ENCODE assay signal across 34 cellular contexts in genomic region chr2:36861896-36862295, GRCh38.
"Had no signal": no experiment of that assay in that cellular context is flagged by ENCODE, and none has a peak within 500 bp of the region (broad histone marks: within the 10 kb centered on the region; RNA-seq: fewer than 3 reads in every experiment).

No MANE protein-coding gene starts in this region.

- H3K4me3 ChIP-seq: ascending aorta, cardiac muscle cell had no signal

- ATAC-seq: activated naive CD8-positive, alpha-beta T cell treated with anti-CD3 and anti-CD28 coated beads, Interleukin-2, amount 50 U/mL, for 24 hours had no signal

- H3K4me1 ChIP-seq: ascending aorta had no signal

- H3K9me3 ChIP-seq: ascending aorta had no signal

- FAIRE-seq: bronchial epithelial cell, TTC549 had no signal

- H3K27me3 ChIP-seq: ascending aorta, cardiac muscle cell had no signal

- H3K4me1 Mint-ChIP-seq: activated B cell treated with CpG ODN at 0.5 μM for 24 hours, brain had no signal

- H3K27ac ChIP-seq: ascending aorta, cardiac muscle cell, VCaP had no signal

- H3K9me3 Mint-ChIP-seq: activated CD4-positive, alpha-beta memory T cell treated with anti-CD3 and anti-CD28 coated beads, Interleukin-2, amount 10 ng/mL, durations not matched to agents 7 days and 5 days; activated CD4-positive, alpha-beta T cell treated with anti-CD3 and anti-CD28 coated beads, Interleukin-2, amount 10 ng/mL, durations not matched to agents 7 days and 5 days; activated naive CD4-positive, alpha-beta T cell treated with anti-CD3 and anti-CD28 coated beads, Interleukin-2, amount 50 U/mL, for 24 hours; activated naive CD8-positive, alpha-beta T cell treated with anti-CD3 and anti-CD28 coated beads, Interleukin-2, amount 10 ng/mL, durations not matched to agents 7 days and 5 days; activated naive CD8-positive, alpha-beta T cell treated with anti-CD3 and anti-CD28 coated beads, Interleukin-2, amount 50 U/mL, for 24 hours; central memory CD8-positive, alpha-beta T cell; T-helper 1 cell treated with Interleukin-12 subunit alpha and Interleukin-12 subunit beta and Interleukin-4 antibody, amounts not matched to agents 30 μg/mL and 1 μg/mL, for 36 hours; T-helper 2 cell treated with Interferon-gamma antibody and Interleukin-4, amounts not matched to agents 5 μg/mL and 100 μg/mL, for 36 hours had no signal

- DNase-seq: activated B cell treated with CpG ODN at 0.5 μM for 24 hours; activated CD4-positive, alpha-beta memory T cell treated with anti-CD3 and anti-CD28 coated beads, Interleukin-2, amount 10 ng/mL, durations not matched to agents 7 days and 5 days; activated CD4-positive, alpha-beta T cell treated with anti-CD3 and anti-CD28 coated beads for 4 hours; activated CD4-positive, alpha-beta T cell treated with anti-CD3 and anti-CD28 coated beads, Interleukin-2, amount 10 ng/mL, durations not matched to agents 7 days and 5 days; activated CD4-positive, alpha-beta T cell treated with anti-CD3 and anti-CD28 coated beads, Interleukin-2, amount 50 U/mL, for 48 hours; activated CD4-positive, CD25-positive, alpha-beta regulatory T cell treated with anti-CD3 and anti-CD28 coated beads, Interleukin-2, amount 50 U/mL, for 72 hours; activated CD8-positive, alpha-beta memory T cell treated with anti-CD3 and anti-CD28 coated beads, Interleukin-2, amount 50 U/mL, for 48 hours; activated effector memory CD4-positive, alpha-beta T cell treated with Interleukin-2 at 50 U/mL for 16 hours; activated gamma-delta T cell; activated naive CD4-positive, alpha-beta T cell treated with anti-CD3 and anti-CD28 coated beads, Interleukin-2, amount 10 ng/mL, durations not matched to agents 7 days and 5 days; activated naive CD4-positive, alpha-beta T cell treated with Interleukin-2 at 50 U/mL for 16 hours; activated naive CD8-positive, alpha-beta T cell treated with anti-CD3 and anti-CD28 coated beads, Interleukin-2, amount 10 ng/mL, durations not matched to agents 7 days and 5 days; activated naive CD8-positive, alpha-beta T cell treated with anti-CD3 and anti-CD28 coated beads, Interleukin-2, amount 50 U/mL, for 24 hours; activated T-cell treated with anti-CD3 and anti-CD28 coated beads, Interleukin-2, amount 50 U/mL, for 24 hours; activated T-cell treated with anti-CD3 and anti-CD28 coated beads, Interleukin-2, amount 50 U/mL, for 48 hours; amygdala; anterior cingulate cortex; caudate nucleus; cerebellar nuclear complex; T-helper 1 cell; T-helper 2 cell; T-helper 9 cell had no signal

- H3K4me3 Mint-ChIP-seq: activated B cell treated with CpG ODN at 0.5 μM for 24 hours; activated CD4-positive, alpha-beta memory T cell treated with anti-CD3 and anti-CD28 coated beads, Interleukin-2, amount 10 ng/mL, durations not matched to agents 7 days and 5 days; activated CD4-positive, alpha-beta T cell treated with anti-CD3 and anti-CD28 coated beads, Interleukin-2, amount 10 ng/mL, durations not matched to agents 7 days and 5 days; activated naive CD4-positive, alpha-beta T cell treated with anti-CD3 and anti-CD28 coated beads, Interleukin-2, amount 10 ng/mL, durations not matched to agents 7 days and 5 days; activated naive CD4-positive, alpha-beta T cell treated with anti-CD3 and anti-CD28 coated beads, Interleukin-2, amount 50 U/mL, for 24 hours; activated naive CD8-positive, alpha-beta T cell; activated naive CD8-positive, alpha-beta T cell treated with anti-CD3 and anti-CD28 coated beads, Interleukin-2, amount 10 ng/mL, durations not matched to agents 7 days and 5 days; activated naive CD8-positive, alpha-beta T cell treated with anti-CD3 and anti-CD28 coated beads, Interleukin-2, amount 50 U/mL, for 24 hours; activated T-cell treated with anti-CD3 and anti-CD28 coated beads, Interleukin-2, amount 50 U/mL, for 24 hours; brain; central memory CD8-positive, alpha-beta T cell; T-helper 1 cell treated with Interleukin-12 subunit alpha and Interleukin-12 subunit beta and Interleukin-4 antibody, amounts not matched to agents 30 μg/mL and 1 μg/mL, for 36 hours; T-helper 2 cell treated with Interferon-gamma antibody and Interleukin-4, amounts not matched to agents 5 μg/mL and 100 μg/mL, for 36 hours had no signal

- H3K27me3 Mint-ChIP-seq: activated B cell treated with CpG ODN at 0.5 μM for 24 hours; activated CD4-positive, alpha-beta memory T cell treated with anti-CD3 and anti-CD28 coated beads, Interleukin-2, amount 10 ng/mL, durations not matched to agents 7 days and 5 days; activated CD4-positive, alpha-beta T cell treated with anti-CD3 and anti-CD28 coated beads, Interleukin-2, amount 10 ng/mL, durations not matched to agents 7 days and 5 days; activated naive CD4-positive, alpha-beta T cell treated with anti-CD3 and anti-CD28 coated beads, Interleukin-2, amount 10 ng/mL, durations not matched to agents 7 days and 5 days; activated naive CD4-positive, alpha-beta T cell treated with anti-CD3 and anti-CD28 coated beads, Interleukin-2, amount 50 U/mL, for 24 hours; activated naive CD8-positive, alpha-beta T cell; activated naive CD8-positive, alpha-beta T cell treated with anti-CD3 and anti-CD28 coated beads, Interleukin-2, amount 10 ng/mL, durations not matched to agents 7 days and 5 days; activated naive CD8-positive, alpha-beta T cell treated with anti-CD3 and anti-CD28 coated beads, Interleukin-2, amount 50 U/mL, for 24 hours; activated T-cell treated with anti-CD3 and anti-CD28 coated beads, Interleukin-2, amount 50 U/mL, for 24 hours; brain; central memory CD8-positive, alpha-beta T cell had no signal

- H3K27ac Mint-ChIP-seq: activated B cell treated with CpG ODN at 0.5 μM for 24 hours; activated CD4-positive, alpha-beta memory T cell treated with anti-CD3 and anti-CD28 coated beads, Interleukin-2, amount 10 ng/mL, durations not matched to agents 7 days and 5 days; activated CD4-positive, alpha-beta T cell treated with anti-CD3 and anti-CD28 coated beads, Interleukin-2, amount 10 ng/mL, durations not matched to agents 7 days and 5 days; activated naive CD4-positive, alpha-beta T cell treated with anti-CD3 and anti-CD28 coated beads, Interleukin-2, amount 10 ng/mL, durations not matched to agents 7 days and 5 days; activated naive CD4-positive, alpha-beta T cell treated with anti-CD3 and anti-CD28 coated beads, Interleukin-2, amount 50 U/mL, for 24 hours; activated naive CD8-positive, alpha-beta T cell; activated naive CD8-positive, alpha-beta T cell treated with anti-CD3 and anti-CD28 coated beads, Interleukin-2, amount 10 ng/mL, durations not matched to agents 7 days and 5 days; activated naive CD8-positive, alpha-beta T cell treated with anti-CD3 and anti-CD28 coated beads, Interleukin-2, amount 50 U/mL, for 24 hours; activated T-cell treated with anti-CD3 and anti-CD28 coated beads, Interleukin-2, amount 50 U/mL, for 24 hours; activated T-helper 2 cell treated with anti-CD3 and anti-CD28 coated beads, Interferon-gamma antibody, Interleukin-2, Interleukin-4, amounts not matched to agents 10 μg/mL and 5 μg/mL and 100 μg/mL, durations not matched to agents 14 hours and 24 hours and 36 hours; brain; T-helper 1 cell treated with Interleukin-12 subunit alpha and Interleukin-12 subunit beta and Interleukin-4 antibody, amounts not matched to agents 30 μg/mL and 1 μg/mL, for 36 hours; T-helper 2 cell treated with Interferon-gamma antibody and Interleukin-4, amounts not matched to agents 5 μg/mL and 100 μg/mL, for 36 hours had no signal
